ENCODE assay signal across 9 cellular contexts in the genomic region with DNA sequence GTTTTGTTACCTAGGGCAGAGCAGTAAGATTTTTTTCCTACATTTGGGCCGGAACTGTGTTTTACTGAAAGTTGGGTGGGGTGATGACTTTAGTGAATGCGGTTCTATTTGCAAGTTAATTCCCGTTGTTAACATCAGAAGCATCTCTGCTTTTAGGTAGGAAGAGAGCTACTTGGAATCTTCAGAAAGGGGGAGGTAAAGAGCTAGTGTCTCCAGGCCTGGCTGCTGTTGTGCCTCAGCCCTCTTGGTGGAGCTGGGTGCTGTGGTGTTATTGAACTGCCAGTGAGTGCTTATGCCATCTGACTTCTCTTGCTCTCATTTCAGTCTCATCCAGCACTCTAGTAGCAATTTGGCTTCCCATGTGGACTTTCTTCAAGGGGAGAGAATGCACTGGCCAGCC. TPM values are rescaled to one million over a fixed set of nuclear protein-coding genes. Genes with fewer than 3 reads are reported as not detected.
DNase-seq lines count a peak whose midpoint lies in the region; ATAC-seq and TF ChIP-seq lines count a peak whose summit lies in the region.
"Had no signal": no experiment of that assay in that cellular context is flagged by ENCODE, and none has a peak within 500 bp of the region (broad histone marks: within the 10 kb centered on the region; RNA-seq: fewer than 3 reads in every experiment).

No MANE protein-coding gene starts in this region.

- TF ChIP-seq POLR2A in esophagus squamous epithelium (IDR thresholded peaks at IDR 0.05) (no peak), thyroid gland (IDR thresholded peaks at IDR 0.05) (no peak)

- peaks cover 29 to 40% of the 10 kb centered on the region in 2 donors for H3K4me1 Mint-ChIP-seq in natural killer cell treated with Interleukin-12 subunit alpha and Interleukin-12 subunit beta and Interleukin-15 and Interleukin-18, amount 100 ng/mL, for 72 hours (ENCODE audit: low read depth in 2 of 2)
- peaks cover 32 to 38% of the 10 kb centered on the region in 2 donors for H3K4me1 Mint-ChIP-seq in natural killer cell

- WGBS in esophagus squamous epithelium, 2 donors = 31 to 48% methylated on average over 2 to 3 of the region's 3 CpGs
- 49 to 64% methylated on average over 3 of the region's 3 CpGs for WGBS in thyroid gland, 2 donors

- no peaks in the 10 kb centered on the region for H3K27me3 Mint-ChIP-seq in natural killer cell treated with Interleukin-12 subunit alpha and Interleukin-12 subunit beta and Interleukin-15 and Interleukin-18, amount 100 ng/mL, for 72 hours
- H3K27me3 Mint-ChIP-seq in natural killer cell (ENCODE audit: low read depth in 2 of 2) = peaks cover 0 to 2% of the 10 kb centered on the region in 2 donors

- no peaks in the 10 kb centered on the region for H3K27me3 ChIP-seq in esophagus squamous epithelium
- no peaks in the 10 kb centered on the region for H3K27me3 ChIP-seq in thyroid gland

- no peak for TF ChIP-seq CTCF in natural killer cell (IDR thresholded peaks at IDR 0.05)
- TF ChIP-seq CTCF in esophagus squamous epithelium (IDR thresholded peaks at IDR 0.05) = peak in 4 of 6 experiments; percentile 4 to 25 (median 16)
- TF ChIP-seq CTCF in RWPE1 (conservative IDR thresholded peaks at IDR 0.05; ENCODE audit: low read depth) = no peak
- no peak for TF ChIP-seq CTCF in thyroid gland (IDR thresholded peaks at IDR 0.05)

- POLR2A ChIA-PET in RWPE1 (lab: Yijun Ruan, JAX; ENCODE audit: low non-redundant PET) = interaction anchor here (1.0 kb wide), 1 partner anchor 103 kb away, joined by 3 read pairs; no protein-coding TSS in a partner anchor

- no peak for DNase-seq in natural killer cell treated with Interleukin-12 subunit alpha and Interleukin-12 subunit beta and Interleukin-15 and Interleukin-18, amount 100 ng/mL, for 72 hours (ENCODE audit: low spot score)
- DNase-seq in natural killer cell (no peak), RKO (ENCODE audit: low spot score) (peak; percentile 83), esophagus squamous epithelium (lab: John Stamatoyannopoulos, UW) (no peak), RWPE1 (ENCODE audit: low spot score) (no peak), thyroid gland (no peak)
- DNase-seq: activated T-cell treated with anti-CD3 and anti-CD28 coated beads, Interleukin-2, amount 50 U/mL, for 4 hours had no signal

- H3K27ac ChIP-seq in esophagus squamous epithelium (no peak overlapping the region), RWPE1 (no peak overlapping the region; the same call in 1 of the 2 replicates), thyroid gland (no peak overlapping the region)

- no peak overlapping the region for H3K4me3 ChIP-seq in esophagus squamous epithelium
- no peak overlapping the region for H3K4me3 ChIP-seq in thyroid gland (replicated peaks in 1 of 3)

- H3K4me1 ChIP-seq in esophagus squamous epithelium = peaks cover 10 to 43% (median 19%) of the 10 kb centered on the region in 3 donors
- H3K4me1 ChIP-seq in thyroid gland = peaks cover 14 to 16% of the 10 kb centered on the region in 2 donors

- peaks cover 9 to 56% (median 29%) of the 10 kb centered on the region in 3 donors for H3K36me3 ChIP-seq in esophagus squamous epithelium
- H3K36me3 ChIP-seq in thyroid gland = peaks cover 34 to 50% of the 10 kb centered on the region in 2 donors

- H3K4me3 Mint-ChIP-seq in natural killer cell treated with Interleukin-12 subunit alpha and Interleukin-12 subunit beta and Interleukin-15 and Interleukin-18, amount 100 ng/mL, for 72 hours = peak overlapping the region; percentile 40
- no peak overlapping the region for H3K4me3 Mint-ChIP-seq in natural killer cell

- H3K9me3 Mint-ChIP-seq in natural killer cell treated with Interleukin-12 subunit alpha and Interleukin-12 subunit beta and Interleukin-15 and Interleukin-18, amount 100 ng/mL, for 72 hours = no peaks in the 10 kb centered on the region
- no peaks in the 10 kb centered on the region for H3K9me3 Mint-ChIP-seq in natural killer cell
- H3K9me3 Mint-ChIP-seq: activated T-cell treated with anti-CD3 and anti-CD28 coated beads, Interleukin-2, amount 50 U/mL, for 4 hours had no signal

- ATAC-seq in natural killer cell treated with Interleukin-12 subunit alpha and Interleukin-12 subunit beta and Interleukin-15 and Interleukin-18, amount 100 ng/mL, for 72 hours = no peak
- no peak for ATAC-seq in natural killer cell
- ATAC-seq in GM19397 (IDR thresholded peaks at IDR 0.05; ENCODE audit: unreplicated experiment) = no peak
- no peak for ATAC-seq in GM21381 (IDR thresholded peaks at IDR 0.05; ENCODE audit: unreplicated experiment)
- ATAC-seq: activated T-cell treated with anti-CD3 and anti-CD28 coated beads, Interleukin-2, amount 50 U/mL, for 4 hours had no signal

- H3K9me3 ChIP-seq in esophagus squamous epithelium = no peaks in the 10 kb centered on the region
- H3K9me3 ChIP-seq in thyroid gland = no peaks in the 10 kb centered on the region

- intact Hi-C loops in natural killer cell (cut with micrococcal nuclease) (no loop called here), esophagus squamous epithelium (cut with DNase I) (no loop called here), thyroid gland (cut with DNase I) (no loop called here)

- peaks cover 26% of the 10 kb centered on the region for H3K36me3 Mint-ChIP-seq in natural killer cell treated with Interleukin-12 subunit alpha and Interleukin-12 subunit beta and Interleukin-15 and Interleukin-18, amount 100 ng/mL, for 72 hours
- peaks cover 11% of the 10 kb centered on the region for H3K36me3 Mint-ChIP-seq in natural killer cell

- CTCF ChIA-PET in RWPE1 (lab: Yijun Ruan, JAX) = no interaction called here

- H3K27ac Mint-ChIP-seq in natural killer cell treated with Interleukin-12 subunit alpha and Interleukin-12 subunit beta and Interleukin-15 and Interleukin-18, amount 100 ng/mL, for 72 hours = peak overlapping the region in 1 of 2 donors; percentile 3
- H3K27ac Mint-ChIP-seq in natural killer cell = peak overlapping the region in 1 of 2 donors; percentile 39

RNA-seq across cellular contexts. Expression of a gene that starts 3.4 kb away (rescaled TPM):
- total RNA-seq in natural killer cell treated with Interleukin-12 subunit alpha and Interleukin-12 subunit beta and Interleukin-15 and Interleukin-18, amount 100 ng/mL, for 72 hours = 10 to 100 TPM; 45.8 to 53.8 TPM
- total RNA-seq in natural killer cell (10 to 100 TPM; 41.5 to 70.9 (median 58.1) TPM), esophagus squamous epithelium (10 to 100 TPM; 19.6 to 27.1 (median 22.4) TPM), thyroid gland (10 to 100 TPM; 28.2 to 50.8 (median 38.0) TPM)

RNA-seq across cellular contexts. Expression of a gene that starts 54.0 kb away (rescaled TPM):
- total RNA-seq in natural killer cell treated with Interleukin-12 subunit alpha and Interleukin-12 subunit beta and Interleukin-15 and Interleukin-18, amount 100 ng/mL, for 72 hours = 10 to 100 TPM; 20.7 to 49.4 TPM
- total RNA-seq in natural killer cell (10 to 100 TPM; 22.2 to 27.3 (median 22.3) TPM), esophagus squamous epithelium (10 to 100 TPM in 1 of 4 donors, 1 to 10 TPM in 3; 2.8 to 10.7 (median 7.1) TPM), thyroid gland (10 to 100 TPM; 12.1 to 17.7 (median 14.3) TPM)

Comparison
In these comparisons a context has a peak if more than half of its experiments do, and no peak if none do; other contexts are left out.
1. CTCF ChIP-seq: peak in esophagus squamous epithelium (4 of 6); none in natural killer cell (single experiment), RWPE1 (single experiment) and thyroid gland (0 of 6).